Comparison of ENCODE assay signal across 26 cellular contexts in the genomic region with DNA sequence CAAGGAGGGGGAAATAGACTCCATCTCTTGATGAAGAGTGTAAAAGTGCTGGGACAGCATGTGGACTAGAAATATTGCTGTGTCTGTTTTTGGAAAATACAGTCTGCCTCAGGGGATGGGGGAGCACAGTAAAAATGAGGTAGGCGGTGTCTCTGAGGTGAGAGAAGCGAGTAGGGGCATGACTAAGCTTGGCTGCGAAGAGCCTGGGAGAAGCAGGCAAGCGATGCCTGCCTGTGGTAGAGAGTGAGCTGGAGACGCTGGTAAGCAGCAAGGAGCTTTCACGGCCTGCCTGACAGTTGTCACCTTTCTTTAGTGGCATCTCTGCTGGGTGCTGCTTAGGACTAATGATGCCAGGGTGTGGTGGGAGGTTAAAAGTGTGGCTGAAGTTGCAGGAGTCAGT.
DNase-seq lines count a peak whose midpoint lies in the region; ATAC-seq and TF ChIP-seq lines count a peak whose summit lies in the region.
"Had no signal": no experiment of that assay in that cellular context is flagged by ENCODE, and none has a peak within 500 bp of the region (broad histone marks: within the 10 kb centered on the region; RNA-seq: fewer than 3 reads in every experiment).

No MANE protein-coding gene starts in this region.

- peak; percentile 90 for ATAC-seq in RWPE2 (ENCODE audit: low read depth)
- ATAC-seq in HG03354 (IDR thresholded peaks at IDR 0.05; ENCODE audit: poor library complexity, severe bottlenecking, unreplicated experiment): no peak
- ATAC-seq: GM12878; Panc1; SK-N-SH treated with all-trans-retinoic acid at 6 μM for 48 hours; stimulated activated naive B cell treated with anti-CD40 and anti-IgM and Interleukin-4, amounts not matched to agents 10 μg/mL and 1 μg/mL and 100 μg/mL, for 72 hours; WTC11 had no signal

- H3K36me3 ChIP-seq in RWPE2 (ENCODE audit: low read depth): no peaks in the 10 kb centered on the region
- H3K36me3 ChIP-seq: adrenal gland, heart left ventricle, left ventricle myocardium inferior, thyroid gland had no signal

- H3K9me3 ChIP-seq in RWPE2 (ENCODE audit: severe bottlenecking): no peaks in the 10 kb centered on the region
- H3K9me3 ChIP-seq: adrenal gland, heart left ventricle, left ventricle myocardium inferior, thyroid gland had no signal

- no peaks in the 10 kb centered on the region for H3K27me3 ChIP-seq in RWPE2 (ENCODE audit: insufficient read depth, poor library complexity, severe bottlenecking)
- H3K27me3 ChIP-seq: adrenal gland, heart left ventricle, thyroid gland had no signal

- H3K4me3 ChIP-seq in RWPE2 (ENCODE audit: severe bottlenecking): no peak overlapping the region
- H3K4me3 ChIP-seq: adrenal gland, GM12878, heart left ventricle, left ventricle myocardium inferior, thyroid gland had no signal

- no peak for TF ChIP-seq CTCF in RWPE2 (IDR thresholded peaks at IDR 0.05; ENCODE audit: poor library complexity, severe bottlenecking)

- H3K4me1 ChIP-seq in RWPE2 (ENCODE audit: insufficient read depth, poor library complexity, severe bottlenecking): no peaks in the 10 kb centered on the region
- H3K4me1 ChIP-seq: adrenal gland had no signal

- peak; percentile 2 for DNase-seq in DMS 273 (lab: John Stamatoyannopoulos, UW; ENCODE audit: unreplicated experiment)
- no peak for DNase-seq in DMS 273 treated with DMSO at 0.1 percent for 48 hours (lab: John Stamatoyannopoulos, UW)
- no peak for DNase-seq in RWPE2 (ENCODE audit: low spot score)
- peak; percentile 39 for DNase-seq in inferior parietal cortex (ENCODE audit: extremely low spot score)
- DNase-seq in putamen (ENCODE audit: low spot score): peak; percentile 67
- DNase-seq in NCI-H1105 (lab: John Stamatoyannopoulos, UW): no peak
- DNase-seq in SKM-1 (lab: John Stamatoyannopoulos, UW; ENCODE audit: unreplicated experiment): no peak
- DNase-seq: activated CD4-positive, alpha-beta memory T cell treated with anti-CD3 and anti-CD28 coated beads for 36 hours; activated gamma-delta T cell treated with Interleukin-2 at 50 U/mL for 16 hours; adrenal gland; CD4-positive, alpha-beta memory T cell; heart left ventricle; left ventricle myocardium inferior; NCI-H1048; NCI-H2029 treated with DMSO at 0.1 percent for 48 hours; NK-92 treated with Interleukin-12 subunit alpha and Interleukin-12 subunit beta, amount 100 ng/mL, for 24 hours; small intestine; stimulated activated CD4-positive, alpha-beta T cell treated with anti-CD3 and anti-CD28 coated beads, Interleukin-2, amount 100 ng/mL, for 24 hours; stimulated activated naive B cell treated with anti-CD40 and anti-IgM and Interleukin-4, amounts not matched to agents 10 μg/mL and 1 μg/mL and 100 μg/mL, for 72 hours; thyroid gland had no signal

- no peak overlapping the region for H3K27ac ChIP-seq in RWPE2 (ENCODE audit: poor library complexity, severe bottlenecking)
- H3K27ac ChIP-seq: 22Rv1, adrenal gland, heart left ventricle, left ventricle myocardium inferior, thyroid gland had no signal

Comparison
In these comparisons a context has a peak if more than half of its experiments do, and no peak if none do; other contexts are left out.
1. DNase-seq: peak in DMS 273 (single experiment), inferior parietal cortex (single experiment) and putamen (single experiment); none in DMS 273 treated with DMSO at 0.1 percent for 48 hours (single experiment), RWPE2 (single experiment), NCI-H1105 (single experiment) and SKM-1 (single experiment).